Comparison of ENCODE assay signal across 17 cellular contexts in the genomic region with DNA sequence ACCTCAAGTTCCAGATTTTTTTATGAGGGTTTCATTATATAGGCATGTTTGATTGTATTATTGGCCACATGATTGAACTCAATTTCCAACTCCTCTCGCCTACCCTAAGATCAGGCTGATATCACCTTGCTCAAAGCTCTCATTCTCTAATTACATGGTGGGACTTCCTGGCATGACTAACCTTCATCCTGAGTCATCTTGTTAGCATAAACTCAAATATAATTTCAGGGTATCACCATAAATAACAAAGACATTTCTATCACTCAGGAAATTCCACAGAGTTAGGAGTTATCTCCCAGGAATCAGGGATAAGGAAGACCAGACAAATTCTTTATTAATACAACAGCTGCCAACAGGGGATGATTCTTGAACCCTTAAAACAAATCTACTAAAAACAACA.
"Had no signal": no experiment of that assay in that cellular context is flagged by ENCODE, and none has a peak within 500 bp of the region (broad histone marks: within the 10 kb centered on the region; RNA-seq: fewer than 3 reads in every experiment).

No MANE protein-coding gene starts in this region.

- DNase-seq: activated CD4-positive, alpha-beta T cell treated with anti-CD3 and anti-CD28 coated beads for 1 hour; activated CD4-positive, alpha-beta T cell treated with anti-CD3 and anti-CD28 coated beads, Interleukin-2, amount 50 U/mL, for 1 hour; activated CD8-positive, alpha-beta T cell treated with anti-CD3 and anti-CD28 coated beads, Interleukin-2, amount 10 ng/mL, durations not matched to agents 7 days and 5 days; activated gamma-delta T cell; kidney; ovary; psoas muscle; spleen; stimulated activated CD4-positive, alpha-beta T cell treated with anti-CD3 and anti-CD28 coated beads, Interleukin-4, amount 100 ng/mL, for 1 hour; stimulated activated naive CD4-positive, alpha-beta T cell; T-helper 1 cell; WERI-Rb-1 had no signal

- H3K27ac ChIP-seq: ascending aorta, neutrophil, ovary, psoas muscle, right atrium auricular region, spleen, thoracic aorta, WERI-Rb-1 had no signal

- H3K36me3 ChIP-seq: ascending aorta, neutrophil, ovary, right atrium auricular region, spleen, thoracic aorta, WERI-Rb-1 had no signal

- H3K4me1 ChIP-seq: ascending aorta, psoas muscle, right atrium auricular region, spleen had no signal

- H3K27me3 ChIP-seq: ascending aorta, neutrophil, ovary, right atrium auricular region, spleen had no signal

- H3K4me3 ChIP-seq: ascending aorta, lung, ovary, psoas muscle, right atrium auricular region, spleen, thoracic aorta had no signal
